Comparison of ENCODE assay signal across 10 cellular contexts in genomic region chr14:61700104-61700886, GRCh38. TPM values are rescaled to one million over a fixed set of nuclear protein-coding genes. Genes with fewer than 3 reads are reported as not detected.
DNase-seq lines count a peak whose midpoint lies in the region; ATAC-seq and TF ChIP-seq lines count a peak whose summit lies in the region.
"Had no signal": no experiment of that assay in that cellular context is flagged by ENCODE, and none has a peak within 500 bp of the region (broad histone marks: within the 10 kb centered on the region; RNA-seq: fewer than 3 reads in every experiment).

No MANE protein-coding gene starts in this region.

- H3K9me3 Mint-ChIP-seq in activated CD8-positive, alpha-beta T cell treated with anti-CD3 and anti-CD28 coated beads, Interleukin-2, amount 10 ng/mL, durations not matched to agents 7 days and 5 days (ENCODE audit: insufficient read depth) = no peaks in the 10 kb centered on the region

- ATAC-seq in heart left ventricle (no peak), HG02678 (IDR thresholded peaks at IDR 0.05; ENCODE audit: unreplicated experiment) (no peak), HG03159 (IDR thresholded peaks at IDR 0.05; ENCODE audit: unreplicated experiment) (no peak)
- no peak for ATAC-seq in activated CD8-positive, alpha-beta T cell treated with anti-CD3 and anti-CD28 coated beads, Interleukin-2, amount 10 ng/mL, durations not matched to agents 7 days and 5 days

- H3K9me3 ChIP-seq in cardiac muscle cell (ENCODE audit: low read depth) = no peaks in the 10 kb centered on the region
- H3K9me3 ChIP-seq in heart left ventricle = no peaks in the 10 kb centered on the region
- no peaks in the 10 kb centered on the region for H3K9me3 ChIP-seq in iPS-15b (ENCODE audit: control insufficient read depth, insufficient read depth, low read length)
- no peaks in the 10 kb centered on the region for H3K9me3 ChIP-seq in ovary

- H3K4me1 ChIP-seq in cardiac muscle cell (ENCODE audit: low read depth) (peaks cover 42% of the 10 kb centered on the region), heart left ventricle (peaks cover 2 to 82% (median 40%) of the 10 kb centered on the region in 12 donors), iPS-15b (ENCODE audit: control insufficient read depth, insufficient read depth, low read length) (peaks cover 20% of the 10 kb centered on the region), ovary (ENCODE audit: insufficient read depth) (peaks cover 7% of the 10 kb centered on the region)

- H3K27ac Mint-ChIP-seq in activated CD8-positive, alpha-beta T cell treated with anti-CD3 and anti-CD28 coated beads, Interleukin-2, amount 10 ng/mL, durations not matched to agents 7 days and 5 days = peak overlapping the region; percentile 62

- H3K27me3 Mint-ChIP-seq in activated CD8-positive, alpha-beta T cell treated with anti-CD3 and anti-CD28 coated beads, Interleukin-2, amount 10 ng/mL, durations not matched to agents 7 days and 5 days (ENCODE audit: low read depth) = no peaks in the 10 kb centered on the region

- DNase-seq in cardiac muscle cell (ENCODE audit: low read depth in 1 of 2, low spot score in 1 of 2) (peak in 1 of 2 donors; percentile 68), heart left ventricle (no peak), NCI-H2227 (lab: John Stamatoyannopoulos, UW; ENCODE audit: unreplicated experiment) (no peak), ovary (no peak)
- no peak for DNase-seq in activated CD8-positive, alpha-beta T cell treated with anti-CD3 and anti-CD28 coated beads, Interleukin-2, amount 10 ng/mL, durations not matched to agents 7 days and 5 days
- DNase-seq: NCI-H69, retina had no signal

- POLR2A ChIA-PET in activated CD8-positive, alpha-beta T cell treated with anti-CD3 and anti-CD28 coated beads, Interleukin-2, amount 10 ng/mL, durations not matched to agents 7 days and 5 days (lab: Charles Lee) = no interaction called here

- H3K36me3 Mint-ChIP-seq in activated CD8-positive, alpha-beta T cell treated with anti-CD3 and anti-CD28 coated beads, Interleukin-2, amount 10 ng/mL, durations not matched to agents 7 days and 5 days (ENCODE audit: low read depth) = peaks cover 45% of the 10 kb centered on the region

- no peak overlapping the region for H3K9ac ChIP-seq in iPS-15b (ENCODE audit: low read depth, low read length)

- H3K4me3 ChIP-seq in cardiac muscle cell (peak overlapping the region; percentile 2), heart left ventricle (peak overlapping the region in 1 of 12 donors; percentile 74), iPS-15b (ENCODE audit: low read depth, low read length) (peak overlapping the region; percentile 1), ovary (no peak overlapping the region)

- no peak for TF ChIP-seq CTCF in cardiac muscle cell (IDR thresholded peaks at IDR 0.05; ENCODE audit: low read depth, low read length)
- no peak for TF ChIP-seq CTCF in heart left ventricle (IDR thresholded peaks at IDR 0.05)
- TF ChIP-seq CTCF in ovary (IDR thresholded peaks at IDR 0.05) = no peak

- no peaks in the 10 kb centered on the region for H3K27me3 ChIP-seq in cardiac muscle cell
- no peaks in the 10 kb centered on the region for H3K27me3 ChIP-seq in heart left ventricle
- no peaks in the 10 kb centered on the region for H3K27me3 ChIP-seq in iPS-15b (ENCODE audit: control insufficient read depth, insufficient read depth, low read length)
- H3K27me3 ChIP-seq in ovary = no peaks in the 10 kb centered on the region

- TF ChIP-seq POLR2A in heart left ventricle (IDR thresholded peaks at IDR 0.05) (no peak), ovary (IDR thresholded peaks at IDR 0.05) (no peak)

- H3K4me1 Mint-ChIP-seq in activated CD8-positive, alpha-beta T cell treated with anti-CD3 and anti-CD28 coated beads, Interleukin-2, amount 10 ng/mL, durations not matched to agents 7 days and 5 days (ENCODE audit: low read depth) = peaks cover 68% of the 10 kb centered on the region

- H3K27ac ChIP-seq in cardiac muscle cell = no peak overlapping the region
- peak overlapping the region in 1 of 12 donors; percentile 16 for H3K27ac ChIP-seq in heart left ventricle
- H3K27ac ChIP-seq in ovary = no peak overlapping the region

- WGBS in heart left ventricle, 4 donors = 60 to 71% (median 65%) methylated on average over 2 of the region's 2 CpGs
- 59 to 72% (median 62%) methylated on average over 2 of the region's 2 CpGs for WGBS in ovary, 3 donors

- intact Hi-C loops in heart left ventricle (cut with DNase I) (no loop called here), ovary (cut with DNase I) (no loop called here)

- no peak for TF ChIP-seq EP300 in ovary (IDR thresholded peaks at IDR 0.05)

- CTCF ChIA-PET in activated CD8-positive, alpha-beta T cell treated with anti-CD3 and anti-CD28 coated beads, Interleukin-2, amount 10 ng/mL, durations not matched to agents 7 days and 5 days (lab: Charles Lee) = interaction anchor here (1.0 to 4.3 kb wide), 6 partner anchors 11 to 239 kb away, joined by 3 to 30 read pairs (median 4); no protein-coding TSS in a partner anchor

- no peaks in the 10 kb centered on the region for H3K36me3 ChIP-seq in cardiac muscle cell
- no peaks in the 10 kb centered on the region for H3K36me3 ChIP-seq in heart left ventricle
- no peaks in the 10 kb centered on the region for H3K36me3 ChIP-seq in iPS-15b (ENCODE audit: control insufficient read depth, insufficient read depth, low read length)
- no peaks in the 10 kb centered on the region for H3K36me3 ChIP-seq in ovary

- H3K4me3 Mint-ChIP-seq in activated CD8-positive, alpha-beta T cell treated with anti-CD3 and anti-CD28 coated beads, Interleukin-2, amount 10 ng/mL, durations not matched to agents 7 days and 5 days = peak overlapping the region; percentile 98

RNA-seq across cellular contexts. Expression of gene HIF1A, which starts 5.0 kb away (rescaled TPM):
- total RNA-seq in cardiac muscle cell = 107 and 108 TPM in 2 replicates
- polyA plus RNA-seq in cardiac muscle cell = 119 and 166 TPM in 2 replicates
- 100 to 1,000 TPM in 1 of 9 donors, 10 to 100 TPM in 8; 52.4 to 157 (median 72.8) TPM for total RNA-seq in heart left ventricle
- 10 to 100 TPM; 12.8 to 76.3 TPM for polyA plus RNA-seq in heart left ventricle
- 100 to 1,000 TPM; 119 to 132 TPM for total RNA-seq in activated CD8-positive, alpha-beta T cell treated with anti-CD3 and anti-CD28 coated beads, Interleukin-2, amount 10 ng/mL, durations not matched to agents 7 days and 5 days
- total RNA-seq in ovary = 100 to 1,000 TPM in 4 of 7 donors, 10 to 100 TPM in 3; 85.1 to 204 (median 116) TPM
- 100 to 1,000 TPM in 1 of 2 donors, 10 to 100 TPM in 1; 41.6 to 165 TPM for polyA plus RNA-seq in ovary
